Comparison of ENCODE assay signal across 30 cellular contexts in genomic region chr12:43899574-43899973, GRCh38.
"Had no signal": no experiment of that assay in that cellular context is flagged by ENCODE, and none has a peak within 500 bp of the region (broad histone marks: within the 10 kb centered on the region; RNA-seq: fewer than 3 reads in every experiment).

No MANE protein-coding gene starts in this region.

- H3K4me3 Mint-ChIP-seq: T-cell had no signal

- ATAC-seq: Panc1, Right ventricle myocardium inferior, SK-N-SH treated with all-trans-retinoic acid at 6 μM for 48 hours, T-cell had no signal

- H3K27ac Mint-ChIP-seq: T-cell had no signal

- DNase-seq: Kasumi-1, MG63, NCI-H1048, NCI-H1092 treated with DMSO at 0.1 percent for 48 hours, NCI-H1105 treated with DMSO at 0.1 percent for 48 hours, NCI-H1417, NCI-H1436, NCI-H146, NCI-H1694, NCI-H187, NCI-H1930, NCI-H2029 treated with DMSO at 0.1 percent for 48 hours, NCI-H2081 treated with DMSO at 0.1 percent for 48 hours, NCI-H2107, NCI-H2171, NCI-H226, NCI-H446 treated with DMSO at 0.1 percent for 48 hours, NCI-H510A, NCI-H524, NCI-H526, NCI-H69, NCI-H748 treated with DMSO at 0.1 percent for 48 hours, PC-9, SHP77, SIG-M5, SJCRH30, T-cell had no signal
